ENCODE assay signal across 8 cellular contexts in genomic region chr2:131802351-131802836, GRCh38.
DNase-seq lines count a peak whose midpoint lies in the region; ATAC-seq and TF ChIP-seq lines count a peak whose summit lies in the region.
"Not testable (repeated sequence)": the region's sequence is repeated elsewhere in the genome, so short reads cannot be mapped to it uniquely, and the experiment has no call there.

No MANE protein-coding gene starts in this region.

- peaks cover 35% of the 10 kb centered on the region for H3K27me3 Mint-ChIP-seq in WTC11 (ENCODE audit: low read depth)

- peak overlapping the region; percentile 72 for H3K4me3 Mint-ChIP-seq in WTC11

- in situ Hi-C loops in astrocyte of the cerebellum (cut with HindIII; ENCODE audit: low sequenced_read_pairs): not testable (repeated sequence)

- H3K36me3 ChIP-seq in ACC112 (ENCODE audit: insufficient read depth, low read length); muscle layer of duodenum (ENCODE audit: control insufficient read depth in 1 of 2, insufficient read depth in 2 of 2, low read length in 2 of 2): not testable (repeated sequence)

- not testable (repeated sequence) for H3K27ac Mint-ChIP-seq in WTC11

- H3K4me1 Mint-ChIP-seq in WTC11: not testable (repeated sequence)

- not testable (repeated sequence) for H3K9me3 ChIP-seq in muscle layer of duodenum (ENCODE audit: control insufficient read depth in 1 of 2, low read length in 2 of 2)

- peaks cover 15% of the 10 kb centered on the region; the same call in 1 of the 2 replicates for H3K27me3 ChIP-seq in ACC112 (ENCODE audit: insufficient read depth, low read length)
- not testable (repeated sequence) for H3K27me3 ChIP-seq in muscle layer of duodenum (ENCODE audit: low read depth, low read length)

- not testable (repeated sequence) for H3K36me3 Mint-ChIP-seq in WTC11

- not testable (repeated sequence) for TF ChIP-seq CTCF in WTC11 (IDR thresholded peaks at IDR 0.05); astrocyte of the cerebellum (IDR thresholded peaks at IDR 0.05; ENCODE audit: low read depth, low read length, missing control alignments)

- H3K79me2 ChIP-seq in ACC112 (ENCODE audit: control insufficient read depth, insufficient read depth, low read length, unreplicated experiment): not testable (repeated sequence)

- H3K4me1 ChIP-seq in ACC112 (ENCODE audit: control insufficient read depth, insufficient read depth, low read length, unreplicated experiment); muscle layer of duodenum (ENCODE audit: control insufficient read depth in 1 of 2, insufficient read depth in 2 of 2, low read length in 2 of 2): not testable (repeated sequence)

- H3K27ac ChIP-seq in ACC112 (ENCODE audit: low read depth, low read length); muscle layer of duodenum (ENCODE audit: low read length): not testable (repeated sequence)

- peak; percentile 67 for DNase-seq in NCI-H146 (lab: John Stamatoyannopoulos, UW)
- peak; percentile 73 for DNase-seq in WTC11 (ENCODE audit: low spot score)
- DNase-seq in astrocyte of the cerebellum (ENCODE audit: low read depth): peak; percentile 2
- peak; percentile 9 for DNase-seq in globus pallidus (ENCODE audit: low spot score)
- peak; percentile 33 for DNase-seq in stimulated activated CD4-positive, alpha-beta T cell treated with anti-CD3 and anti-CD28 coated beads, Interleukin-4, amount 100 ng/mL, for 24 hours

- H3K4me3 ChIP-seq in ACC112 (ENCODE audit: low read depth, low read length): peak overlapping the region; percentile 82
- H3K4me3 ChIP-seq in astrocyte of the cerebellum (ENCODE audit: low read depth, low read length): peak overlapping the region; percentile 51
- peak overlapping the region; percentile 48 to 61 for H3K4me3 ChIP-seq in muscle layer of duodenum (ENCODE audit: low read depth in 1 of 2, low read length in 2 of 2)

- peak overlapping the region; percentile 84 for H2AFZ ChIP-seq in ACC112 (ENCODE audit: low read length, unreplicated experiment)

- ATAC-seq in GM19372 (IDR thresholded peaks at IDR 0.05; ENCODE audit: low read depth, unreplicated experiment): peak; percentile 44
- ATAC-seq in WTC11: peak; percentile 99

- POLR2A ChIA-PET in WTC11 (lab: Charles Lee): not testable (repeated sequence)

- not testable (repeated sequence) for H3K9me3 Mint-ChIP-seq in WTC11

- CTCF ChIA-PET in WTC11 (lab: Charles Lee): interaction anchor here (0.6 to 2.9 kb wide), 15 partner anchors 13 to 649 kb away, joined by 3 to 40 read pairs (median 4); no protein-coding TSS in a partner anchor

Comparison
In these comparisons a context has a peak if more than half of its experiments do, and no peak if none do; other contexts are left out.
1. DNase-seq: peak in every context shown above with its lines; median percentile 73 in WTC11; 67 in NCI-H146; 33 in stimulated activated CD4-positive, alpha-beta T cell treated with anti-CD3 and anti-CD28 coated beads, Interleukin-4, amount 100 ng/mL, for 24 hours; 9 in globus pallidus; 2 in astrocyte of the cerebellum.